Comparison of ENCODE assay signal across 1 cellular context in genomic region chr9:75983320-75983719, GRCh38.
TF ChIP-seq lines count a peak whose summit lies in the region.

No MANE protein-coding gene starts in this region.

TF ChIP-seq in HepG2, 621 proteins besides CTCF, POLR2A, EP300 and RAD21:
- TF ChIP-seq NFYC (CRISPR knock-in tag; IDR thresholded peaks at IDR 0.05) (no peak), THAP9 (CRISPR knock-in tag; IDR thresholded peaks at IDR 0.05; ENCODE audit: borderline replicate concordance) (no peak), AHR (CRISPR knock-in tag; IDR thresholded peaks at IDR 0.05) (no peak), KDM3A (CRISPR knock-in tag; IDR thresholded peaks at IDR 0.05; ENCODE audit: low read depth) (no peak), ZNF329 (CRISPR knock-in tag; IDR thresholded peaks at IDR 0.05; ENCODE audit: low read depth) (no peak), HIVEP1 (CRISPR knock-in tag; IDR thresholded peaks at IDR 0.05) (no peak), BCL6 (CRISPR knock-in tag; IDR thresholded peaks at IDR 0.05) (no peak)
